Comparison of ENCODE assay signal across 21 cellular contexts in the genomic region with DNA sequence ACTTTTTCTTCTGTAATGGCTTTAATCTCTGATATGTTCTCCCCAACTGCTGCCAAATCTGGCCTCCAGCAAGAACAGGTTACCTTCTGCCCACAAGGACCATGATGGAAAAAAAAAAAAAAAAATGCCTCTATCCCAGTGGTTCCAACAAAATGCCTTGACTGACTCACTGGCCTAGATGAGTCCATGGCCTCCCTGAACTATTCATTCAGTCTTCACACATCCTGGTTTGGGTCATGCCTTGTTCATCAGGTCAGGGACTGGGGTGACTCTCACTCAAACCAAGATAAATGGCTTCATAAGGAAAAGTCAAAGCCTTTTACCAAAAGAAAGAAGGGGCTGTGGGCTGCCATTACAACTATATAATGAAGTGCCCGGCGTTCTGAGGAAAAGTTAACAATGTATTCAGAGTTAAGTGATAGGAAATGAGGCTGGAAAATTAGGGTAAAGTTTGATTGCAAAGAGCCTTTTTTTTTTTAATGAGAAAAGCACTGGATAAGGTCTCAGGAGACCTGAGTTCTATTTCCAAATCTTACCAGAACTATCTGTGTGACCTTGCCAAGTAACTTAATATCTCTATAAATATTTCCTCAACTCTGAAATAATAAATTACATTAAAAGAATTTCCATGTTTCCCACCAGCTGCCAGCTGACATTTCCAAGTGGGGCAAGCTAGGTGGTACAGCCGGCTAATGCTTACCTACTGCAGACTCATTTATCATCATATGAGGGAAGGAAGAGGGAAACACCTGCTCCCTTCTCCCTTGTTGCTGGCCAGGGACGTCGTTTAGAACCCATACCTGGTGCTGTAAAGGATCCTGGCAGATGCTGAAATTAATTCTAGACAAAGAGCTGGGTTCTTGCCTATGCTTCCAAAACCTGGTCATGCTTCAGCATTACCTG.
A peak's percentile ranks its signal among the peaks of the same experiment; 100 is the strongest.
DNase-seq lines count a peak whose midpoint lies in the region; ATAC-seq and TF ChIP-seq lines count a peak whose summit lies in the region.
"Had no signal": no experiment of that assay in that cellular context is flagged by ENCODE, and none has a peak within 500 bp of the region (broad histone marks: within the 10 kb centered on the region; RNA-seq: fewer than 3 reads in every experiment).

No MANE protein-coding gene starts in this region.

- H2AK9ac ChIP-seq in IMR-90 (replicated peaks; ENCODE audit: low read depth, low read length, poor library complexity), result no peak overlapping the region

- H2AK5ac ChIP-seq in IMR-90 (ENCODE audit: low read depth, low read length), result no peak overlapping the region

- no peak overlapping the region for H3K23ac ChIP-seq in IMR-90 (ENCODE audit: low read depth, low read length)

- no peaks in the 10 kb centered on the region for H3K4me1 Mint-ChIP-seq in activated naive CD4-positive, alpha-beta T cell treated with anti-CD3 and anti-CD28 coated beads for 36 hours (ENCODE audit: low read depth)
- H3K4me1 Mint-ChIP-seq: IgD-negative memory B cell, T-cell had no signal

- no peak overlapping the region for H4K8ac ChIP-seq in IMR-90 (ENCODE audit: low read depth in 2 of 2, low read length in 2 of 2)

- H3K56ac ChIP-seq in IMR-90 (ENCODE audit: extremely low read depth, insufficient read depth, low read length), result no peak overlapping the region

- H3K9me3 Mint-ChIP-seq in activated naive CD4-positive, alpha-beta T cell treated with anti-CD3 and anti-CD28 coated beads for 36 hours, result peaks cover 4% of the 10 kb centered on the region
- H3K9me3 Mint-ChIP-seq: activated T-helper 1 cell treated with anti-CD3 and anti-CD28 coated beads, Interleukin-12 subunit alpha, Interleukin-12 subunit beta, Interleukin-2, Interleukin-4 antibody, amounts not matched to agents 30 ng/mL and 10 ng/mL and 1 ng/mL, durations not matched to agents 14 hours and 24 hours and 36 hours had no signal

- H3K79me2 ChIP-seq in osteoblast (ENCODE audit: insufficient read depth, low read length), result no peaks in the 10 kb centered on the region
- H3K79me2 ChIP-seq: parathyroid adenoma had no signal

- peaks cover 3% of the 10 kb centered on the region; the same call in 1 of the 2 replicates for H3K4me1 ChIP-seq in IMR-90 (ENCODE audit: control insufficient read depth, insufficient read depth, low read length)
- peaks cover 49% of the 10 kb centered on the region for H3K4me1 ChIP-seq in adipocyte (ENCODE audit: control insufficient read depth, insufficient read depth, low read length)
- H3K4me1 ChIP-seq in osteoblast (ENCODE audit: insufficient read depth, low read length), result peaks cover 24% of the 10 kb centered on the region
- no peaks in the 10 kb centered on the region for H3K4me1 ChIP-seq in upper lobe of right lung
- H3K4me1 ChIP-seq: parathyroid adenoma had no signal

- H3K14ac ChIP-seq in IMR-90 (replicated peaks; ENCODE audit: low read depth, low read length), result no peak overlapping the region

- H3K18ac ChIP-seq in IMR-90 (ENCODE audit: low read depth, low read length), result no peak overlapping the region

- POLR2A ChIA-PET in IMR-90 (lab: Charles Lee; ENCODE audit: unreplicated experiment), result no interaction called here

- peak; percentile 31 for DNase-seq in NCI-H1105 treated with DMSO at 0.1 percent for 48 hours (lab: John Stamatoyannopoulos, UW)
- no peak for DNase-seq in NCI-H1105 (lab: John Stamatoyannopoulos, UW)
- peak; percentile 40 for DNase-seq in IMR-90
- no peak for DNase-seq in adipocyte (ENCODE audit: low read depth)
- no peak for DNase-seq in osteoblast (ENCODE audit: insufficient read length, low spot score, missing footprints)
- no peak for DNase-seq in activated naive CD4-positive, alpha-beta T cell treated with anti-CD3 and anti-CD28 coated beads for 36 hours
- DNase-seq in upper lobe of right lung, result no peak
- no peak for DNase-seq in lower leg skin (ENCODE audit: low spot score in 2 of 2)
- DNase-seq: 8988T; effector CD4-positive, alpha-beta T cell; left ventricle myocardium inferior; NCI-H1048; small intestine; T-cell; WERI-Rb-1 had no signal

- H3K4ac ChIP-seq in IMR-90 (ENCODE audit: low read depth, low read length), result no peak overlapping the region

- H2AFZ ChIP-seq in IMR-90 (replicated peaks; ENCODE audit: low read length, poor library complexity) (no peak overlapping the region), osteoblast (ENCODE audit: low read length) (no peak overlapping the region)
- H2AFZ ChIP-seq: parathyroid adenoma had no signal

- no peak for TF ChIP-seq POLR2A in IMR-90 (IDR thresholded peaks at IDR 0.05; ENCODE audit: low read depth, low read length)
- no peak for TF ChIP-seq POLR2A in lower leg skin (IDR thresholded peaks at IDR 0.05)

- CTCF ChIA-PET in IMR-90 (lab: Yijun Ruan, JAX), result interaction anchor here (0.9 kb wide), 1 partner anchor 16 kb away, joined by 3 read pairs; no protein-coding TSS in a partner anchor
- CTCF ChIA-PET in activated naive CD4-positive, alpha-beta T cell treated with anti-CD3 and anti-CD28 coated beads for 36 hours (lab: Charles Lee), result no interaction called here

- no CpG with 5 or more reads among the region's 5 CpGs for WGBS in IMR-90 (ENCODE audit: extremely low coverage in 2 of 2, insufficient read length in 1 of 2), 2 experiments
- WGBS in lower leg skin, 2 donors, result 68 to 79% methylated on average over 5 of the region's 5 CpGs

- no peaks in the 10 kb centered on the region for H3K27me3 ChIP-seq in IMR-90 (ENCODE audit: control insufficient read depth, insufficient read depth, low read length)
- no peaks in the 10 kb centered on the region for H3K27me3 ChIP-seq in adipocyte (replicated peaks; ENCODE audit: control insufficient read depth, insufficient read depth, low read length)
- no peaks in the 10 kb centered on the region for H3K27me3 ChIP-seq in osteoblast (ENCODE audit: insufficient read depth, low read length)
- no peaks in the 10 kb centered on the region for H3K27me3 ChIP-seq in upper lobe of right lung
- H3K27me3 ChIP-seq: tibial nerve had no signal

- no peak overlapping the region for H2BK15ac ChIP-seq in IMR-90 (ENCODE audit: low read depth, low read length)

- H3K27me3 Mint-ChIP-seq in activated naive CD4-positive, alpha-beta T cell treated with anti-CD3 and anti-CD28 coated beads for 36 hours (ENCODE audit: low read depth), result no peaks in the 10 kb centered on the region
- H3K27me3 Mint-ChIP-seq: IgD-negative memory B cell, T-cell had no signal

- no peak overlapping the region for H4K5ac ChIP-seq in IMR-90 (ENCODE audit: low read depth, low read length)

- H3K36me3 ChIP-seq in IMR-90 (ENCODE audit: control insufficient read depth, insufficient read depth, low read length) (no peaks in the 10 kb centered on the region), adipocyte (ENCODE audit: control insufficient read depth, insufficient read depth, low read length, severe bottlenecking) (no peaks in the 10 kb centered on the region), osteoblast (ENCODE audit: insufficient read depth, low read length) (no peaks in the 10 kb centered on the region), upper lobe of right lung (no peaks in the 10 kb centered on the region)
- H3K36me3 ChIP-seq: cardiac muscle cell, left ventricle myocardium inferior, tibial nerve, WERI-Rb-1 had no signal

- H3K79me1 ChIP-seq in IMR-90 (ENCODE audit: low read depth in 1 of 2, low read length in 2 of 2), result no peaks in the 10 kb centered on the region

- no peaks in the 10 kb centered on the region for H4K20me1 ChIP-seq in IMR-90 (ENCODE audit: insufficient read depth, low read length)
- H4K20me1 ChIP-seq in osteoblast (ENCODE audit: insufficient read depth, low read length), result no peaks in the 10 kb centered on the region

- H3K27ac Mint-ChIP-seq in activated naive CD4-positive, alpha-beta T cell treated with anti-CD3 and anti-CD28 coated beads for 36 hours, result no peak overlapping the region
- H3K27ac Mint-ChIP-seq: activated T-helper 1 cell treated with anti-CD3 and anti-CD28 coated beads, Interleukin-12 subunit alpha, Interleukin-12 subunit beta, Interleukin-2, Interleukin-4 antibody, amounts not matched to agents 30 ng/mL and 10 ng/mL and 1 ng/mL, durations not matched to agents 14 hours and 24 hours and 36 hours; IgD-negative memory B cell; T-cell had no signal

- no peaks in the 10 kb centered on the region for H3K9me3 ChIP-seq in IMR-90 (ENCODE audit: control insufficient read depth, insufficient read depth, low read length)
- no peaks in the 10 kb centered on the region for H3K9me3 ChIP-seq in adipocyte (ENCODE audit: control insufficient read depth, low read length)
- no peaks in the 10 kb centered on the region for H3K9me3 ChIP-seq in osteoblast (ENCODE audit: low read depth, low read length)
- no peaks in the 10 kb centered on the region for H3K9me3 ChIP-seq in upper lobe of right lung
- H3K9me3 ChIP-seq: tibial nerve had no signal

- ATAC-seq in IMR-90 (ENCODE audit: low read depth), result no peak
- no peak for ATAC-seq in upper lobe of right lung
- ATAC-seq: T-cell had no signal

- H4K91ac ChIP-seq in IMR-90 (ENCODE audit: insufficient read depth, low read depth, low read length), result no peak overlapping the region

- H3K36me3 Mint-ChIP-seq in activated naive CD4-positive, alpha-beta T cell treated with anti-CD3 and anti-CD28 coated beads for 36 hours (ENCODE audit: low read depth), result no peaks in the 10 kb centered on the region
- H3K36me3 Mint-ChIP-seq: IgD-negative memory B cell, T-cell had no signal

- H3K27ac ChIP-seq in IMR-90 (ENCODE audit: insufficient read depth, low read length) (no peak overlapping the region), osteoblast (ENCODE audit: low read depth, low read length) (peak overlapping the region; percentile 40), upper lobe of right lung (no peak overlapping the region)
- H3K27ac ChIP-seq: C4-2B, cardiac muscle cell, left ventricle myocardium inferior, parathyroid adenoma, WERI-Rb-1 had no signal

- no peak overlapping the region for H3K4me2 ChIP-seq in IMR-90 (ENCODE audit: low read depth, low read length)
- no peak overlapping the region for H3K4me2 ChIP-seq in osteoblast (ENCODE audit: insufficient read depth, low read length)

- TF ChIP-seq CTCF in IMR-90 (conservative IDR thresholded peaks at IDR 0.05; ENCODE audit: low read depth, low read length), result no peak
- TF ChIP-seq CTCF in osteoblast (IDR thresholded peaks at IDR 0.05; ENCODE audit: extremely low read depth, low read depth, low read length), result no peak
- TF ChIP-seq CTCF in upper lobe of right lung (IDR thresholded peaks at IDR 0.05), result no peak
- TF ChIP-seq CTCF in lower leg skin (IDR thresholded peaks at IDR 0.05), result no peak

- no peak overlapping the region for H2BK5ac ChIP-seq in IMR-90 (ENCODE audit: low read depth, low read length, poor library complexity, severe bottlenecking)

- no peaks in the 10 kb centered on the region for H3K9me1 ChIP-seq in IMR-90 (ENCODE audit: insufficient read depth, low read length)

- H3K4me3 Mint-ChIP-seq in activated naive CD4-positive, alpha-beta T cell treated with anti-CD3 and anti-CD28 coated beads for 36 hours, result no peak overlapping the region
- H3K4me3 Mint-ChIP-seq: activated T-helper 1 cell treated with anti-CD3 and anti-CD28 coated beads, Interleukin-12 subunit alpha, Interleukin-12 subunit beta, Interleukin-2, Interleukin-4 antibody, amounts not matched to agents 30 ng/mL and 10 ng/mL and 1 ng/mL, durations not matched to agents 14 hours and 24 hours and 36 hours; IgD-negative memory B cell; T-cell had no signal

- H2BK120ac ChIP-seq in IMR-90 (ENCODE audit: low read depth, low read length), result no peak overlapping the region

- H3K9ac ChIP-seq in IMR-90 (ENCODE audit: low read depth, low read length) (no peak overlapping the region), adipocyte (ENCODE audit: low read length) (peak overlapping the region; percentile 19)
- H3K9ac ChIP-seq: parathyroid adenoma had no signal

- in situ Hi-C loops in IMR-90 (cut with MboI; ENCODE audit: low sequenced_read_pairs), result no loop called here

- no peak for TF ChIP-seq RAD21 in IMR-90 (IDR thresholded peaks at IDR 0.05; ENCODE audit: low read length)

- BruUV-seq in IMR-90 (replicated peaks; lab: Mats Ljungman, UMichigan), result no TSS peak

- dilution Hi-C loops in IMR-90 (cut with HindIII; ENCODE audit: low sequenced_read_pairs, unreplicated experiment), result no loop called here

- H3K4me3 ChIP-seq in IMR-90 (ENCODE audit: insufficient read depth, low read depth, low read length) (no peak overlapping the region), adipocyte (ENCODE audit: low read length) (peak overlapping the region; percentile 14), osteoblast (ENCODE audit: insufficient read depth, low read length) (no peak overlapping the region), upper lobe of right lung (no peak overlapping the region), lower leg skin (ENCODE audit: low read depth, poor library complexity, severe bottlenecking) (no peak overlapping the region)
- H3K4me3 ChIP-seq: cardiac muscle cell, left ventricle myocardium inferior, tibial nerve had no signal

- no peak overlapping the region for H2BK20ac ChIP-seq in IMR-90 (ENCODE audit: low read depth, low read length)

- intact Hi-C loops in IMR-90 (cut with micrococcal nuclease), result no loop called here
- intact Hi-C loops in activated naive CD4-positive, alpha-beta T cell treated with anti-CD3 and anti-CD28 coated beads for 36 hours (cut with micrococcal nuclease), result loop anchor here (10.0 kb wide), 1 partner anchor 122 kb away; no protein-coding TSS in a partner anchor
- intact Hi-C loops in upper lobe of right lung (cut with DNase I), result no loop called here
- intact Hi-C loops in lower leg skin (cut with DNase I; ENCODE audit: low total_unique reads), result no loop called here

Comparison
In these comparisons a context has a peak if more than half of its experiments do, and no peak if none do; other contexts are left out.
1. DNase-seq: peak in NCI-H1105 treated with DMSO at 0.1 percent for 48 hours (single experiment) and IMR-90 (single experiment); none in NCI-H1105 (single experiment), adipocyte (single experiment), osteoblast (single experiment), activated naive CD4-positive, alpha-beta T cell treated with anti-CD3 and anti-CD28 coated beads for 36 hours (single experiment), upper lobe of right lung (single experiment) and lower leg skin (0 of 2).